Comparison of ENCODE assay signal across 15 cellular contexts in the genomic region with DNA sequence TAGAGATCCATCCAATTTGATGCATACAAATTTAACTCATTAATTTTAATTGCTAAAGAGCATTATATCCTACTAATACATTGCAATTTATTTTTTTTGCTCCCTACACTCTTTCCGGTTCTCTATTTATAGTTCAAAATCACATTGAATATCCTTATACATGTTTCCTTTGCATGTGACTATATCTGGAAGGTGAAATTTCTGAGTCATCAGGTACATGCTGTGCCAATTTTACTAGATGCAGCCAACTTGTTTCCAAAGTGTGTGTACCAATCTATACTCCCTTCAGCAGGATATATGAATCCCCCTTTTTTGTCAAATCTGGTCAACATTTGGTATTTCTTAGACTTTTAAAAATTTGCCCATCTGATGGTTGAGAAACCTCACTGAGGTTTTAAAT.
DNase-seq lines count a peak whose midpoint lies in the region; ATAC-seq, FAIRE-seq and TF ChIP-seq lines count a peak whose summit lies in the region.
"Had no signal": no experiment of that assay in that cellular context is flagged by ENCODE, and none has a peak within 500 bp of the region (broad histone marks: within the 10 kb centered on the region; RNA-seq: fewer than 3 reads in every experiment).

No MANE protein-coding gene starts in this region.

- H3K4me1 ChIP-seq in SK-N-SH (ENCODE audit: control insufficient read depth in 1 of 2, insufficient read depth in 2 of 2, low read depth in 1 of 2, low read length in 1 of 2) (peaks cover 0 to 13% of the 10 kb centered on the region in 2 experiments; a peak in 3 of 4 replicates), keratinocyte (ENCODE audit: control insufficient read depth, extremely low read depth, insufficient read depth, low read length) (peaks cover 32% of the 10 kb centered on the region)
- H3K4me1 ChIP-seq: Peyer's patch had no signal

- no peak for ATAC-seq in Right ventricle myocardium inferior

- H3K9me1 ChIP-seq in keratinocyte (ENCODE audit: control insufficient read depth, extremely low read depth, insufficient read depth, low read length): no peaks in the 10 kb centered on the region

- peak; percentile 86 for FAIRE-seq in keratinocyte (lab: Jason Lieb, UNC)
- FAIRE-seq: GM19239 had no signal

- H3K36me3 ChIP-seq in SK-N-SH (replicated peaks in 1 of 2; ENCODE audit: control insufficient read depth in 1 of 2, insufficient read depth in 2 of 2, low read length in 1 of 2) (no peaks in the 10 kb centered on the region), keratinocyte (ENCODE audit: control insufficient read depth in 2 of 2, extremely low read depth in 1 of 2, insufficient read depth in 2 of 2, low read length in 2 of 2) (no peaks in the 10 kb centered on the region)
- H3K36me3 ChIP-seq: Peyer's patch had no signal

- WGBS in SK-N-SH (ENCODE audit: low lambda C conversion rate): 20% methylated on average over 1 of the region's 1 CpG

- dilution Hi-C loops in keratinocyte (cut with MboI; ENCODE audit: extremely low pct_ligation_motif_present, low sequenced_read_pairs): no loop called here

- H3F3A ChIP-seq in SK-N-SH (replicated peaks; ENCODE audit: insufficient read depth): peaks cover 9% of the 10 kb centered on the region

- H3K27me3 ChIP-seq in SK-N-SH (ENCODE audit: insufficient read depth) (no peaks in the 10 kb centered on the region), keratinocyte (ENCODE audit: control insufficient read depth, extremely low read depth, insufficient read depth, low read length) (no peaks in the 10 kb centered on the region)
- H3K27me3 ChIP-seq: Peyer's patch had no signal

- H2AFZ ChIP-seq in SK-N-SH (ENCODE audit: low read depth): no peak overlapping the region
- no peak overlapping the region for H2AFZ ChIP-seq in keratinocyte (ENCODE audit: control insufficient read depth, low read length)

- no peaks in the 10 kb centered on the region for H4K20me1 ChIP-seq in SK-N-SH (ENCODE audit: insufficient read depth)
- no peaks in the 10 kb centered on the region for H4K20me1 ChIP-seq in keratinocyte (ENCODE audit: control insufficient read depth, extremely low read depth, insufficient read depth, low read length)

- no peak for TF ChIP-seq RAD21 in SK-N-SH (IDR thresholded peaks at IDR 0.05; ENCODE audit: low read length)

- intact Hi-C loops in Right ventricle myocardium inferior (cut with DNase I): no loop called here

- no peak overlapping the region for H3K9ac ChIP-seq in SK-N-SH
- no peak overlapping the region for H3K9ac ChIP-seq in keratinocyte (ENCODE audit: control insufficient read depth, extremely low read depth, insufficient read depth, low read length)

- CTCF ChIA-PET in SK-N-SH (lab: Yijun Ruan, JAX): no interaction called here

- H3K27ac ChIP-seq in SK-N-SH (ENCODE audit: low read depth in 2 of 2, low read length in 1 of 2) (peak overlapping the region; percentile 36 to 69; a peak in 3 of 4 replicates), keratinocyte (ENCODE audit: control insufficient read depth, insufficient read depth, low read length) (no peak overlapping the region)
- H3K27ac ChIP-seq: Peyer's patch had no signal

- DNase-seq in M059J (ENCODE audit: low read depth) (peak; percentile 40), SK-N-SH (no peak), epithelial cell of esophagus (ENCODE audit: low read depth) (peak; percentile 73), keratinocyte (ENCODE audit: low read depth, low spot score) (no peak), ureter (ENCODE audit: low spot score) (no peak), Right ventricle myocardium inferior (ENCODE audit: missing footprints) (no peak), NCI-H524 treated with DMSO at 0.1 percent for 48 hours (lab: John Stamatoyannopoulos, UW) (no peak), NCI-H2196 treated with DMSO at 0.1 percent for 48 hours (lab: John Stamatoyannopoulos, UW; ENCODE audit: unreplicated experiment) (no peak)
- DNase-seq: H7, NCI-H1417, NCI-H187 treated with DMSO at 0.1 percent for 48 hours, NCI-H774, Peyer's patch, SHP77 treated with DMSO at 0.1 percent for 48 hours had no signal

- no peaks in the 10 kb centered on the region for H3K9me3 ChIP-seq in SK-N-SH
- no peaks in the 10 kb centered on the region for H3K9me3 ChIP-seq in keratinocyte (ENCODE audit: control insufficient read depth, low read depth, low read length)
- H3K9me3 ChIP-seq: Peyer's patch had no signal

- H3K4me3 ChIP-seq in SK-N-SH (ENCODE audit: low read depth in 2 of 2, low read length in 1 of 2) (no peak overlapping the region), epithelial cell of esophagus (ENCODE audit: low read length) (no peak overlapping the region), keratinocyte (ENCODE audit: control insufficient read depth in 2 of 3, extremely low read depth in 1 of 3, insufficient read depth in 2 of 3, low read depth in 1 of 3, low read length in 3 of 3) (no peak overlapping the region)
- H3K4me3 ChIP-seq: Peyer's patch had no signal

- H3K4me2 ChIP-seq in SK-N-SH (no peak overlapping the region), keratinocyte (ENCODE audit: control insufficient read depth, extremely low read depth, insufficient read depth, low read depth, low read length) (no peak overlapping the region)

- TF ChIP-seq EP300 in SK-N-SH (IDR thresholded peaks at IDR 0.05; ENCODE audit: borderline replicate concordance in 1 of 2, low read depth in 1 of 2, low read length in 1 of 2): no peak

- POLR2A ChIA-PET in SK-N-SH (lab: Yijun Ruan, JAX): no interaction called here

- H3K9me2 ChIP-seq in SK-N-SH: no peaks in the 10 kb centered on the region

- no peak for TF ChIP-seq CTCF in SK-N-SH (IDR thresholded peaks at IDR 0.05)
- TF ChIP-seq CTCF in epithelial cell of esophagus (IDR thresholded peaks at IDR 0.05; ENCODE audit: insufficient read depth, low read depth, low read length, missing control alignments): no peak
- TF ChIP-seq CTCF in keratinocyte (optimal IDR thresholded peaks at IDR 0.05 in 1 of 3, IDR thresholded peaks at IDR 0.05 in 1 of 3, conservative IDR thresholded peaks at IDR 0.05 in 1 of 3; ENCODE audit: extremely low read depth in 1 of 3, insufficient read depth in 2 of 3, low read length in 3 of 3): no peak

- H3K79me2 ChIP-seq in SK-N-SH (ENCODE audit: insufficient read depth) (no peaks in the 10 kb centered on the region), keratinocyte (ENCODE audit: control insufficient read depth, insufficient read depth, low read length) (no peaks in the 10 kb centered on the region)

TF ChIP-seq in SK-N-SH, 30 proteins besides CTCF, POLR2A, EP300 and RAD21:
- TF ChIP-seq NRF1 (IDR thresholded peaks at IDR 0.05; ENCODE audit: low read depth, low read length) (no peak), MXI1 (IDR thresholded peaks at IDR 0.05; ENCODE audit: low read depth, low read length) (no peak), NFIC (IDR thresholded peaks at IDR 0.05; ENCODE audit: borderline replicate concordance) (peak; percentile 53), YY1 (IDR thresholded peaks at IDR 0.05; ENCODE audit: low read depth) (no peak), MEF2A (IDR thresholded peaks at IDR 0.05; ENCODE audit: borderline replicate concordance, low read depth) (peak; percentile 66; the same call in 1 of the 2 replicates), TCF12 (IDR thresholded peaks at IDR 0.05) (peak; percentile 23; the same call in 1 of the 2 replicates)

Comparison
In these comparisons a context has a peak if more than half of its experiments do, and no peak if none do; other contexts are left out.
1. DNase-seq: peak in M059J (single experiment) and epithelial cell of esophagus (single experiment); none in SK-N-SH (single experiment), keratinocyte (single experiment), ureter (single experiment), Right ventricle myocardium inferior (single experiment), NCI-H524 treated with DMSO at 0.1 percent for 48 hours (single experiment) and NCI-H2196 treated with DMSO at 0.1 percent for 48 hours (single experiment).